8 cellular contexts compared by ENCODE assay signal in the genomic region with DNA sequence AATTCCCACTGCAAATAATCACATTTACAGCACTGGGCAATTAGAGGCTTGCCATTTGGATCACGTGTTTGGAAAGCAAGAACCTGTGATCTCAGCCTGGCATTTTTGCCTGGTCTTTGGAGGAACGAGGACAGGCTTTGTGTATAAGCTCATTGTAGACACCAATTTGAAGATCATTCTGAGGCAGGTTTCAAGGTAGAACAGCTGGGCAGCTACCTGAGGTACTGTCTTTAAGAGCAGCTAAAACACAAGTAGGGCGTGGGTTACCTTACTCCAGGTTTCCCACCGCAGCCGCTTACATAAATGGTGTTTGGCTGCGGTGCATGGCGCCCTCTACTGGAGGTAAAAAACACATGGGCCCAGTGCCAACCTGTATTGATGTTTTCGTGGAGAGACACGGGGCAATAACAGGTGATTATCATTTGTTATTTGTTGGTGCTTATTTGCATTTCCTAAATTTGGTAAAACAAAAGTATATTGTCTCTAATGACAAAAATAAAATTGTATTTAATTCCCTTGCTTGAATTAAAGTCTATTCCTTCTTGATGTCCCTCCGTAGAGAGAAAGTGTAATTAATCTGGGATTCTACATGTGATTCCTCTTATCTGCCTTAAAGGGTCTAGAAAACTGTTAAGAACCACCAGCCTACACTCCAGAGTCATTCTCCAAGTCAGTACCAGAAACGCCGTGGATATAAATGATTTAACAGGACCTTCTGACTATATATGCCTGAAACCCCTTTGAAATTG.
A peak's percentile ranks its signal among the peaks of the same experiment; 100 is the strongest.
DNase-seq lines count a peak whose midpoint lies in the region; ATAC-seq and TF ChIP-seq lines count a peak whose summit lies in the region.

No MANE protein-coding gene starts in this region.

- CTCF ChIA-PET in AG04450 (lab: Charles Lee) (interaction anchor here (0.6 to 2.5 kb wide), 53 partner anchors 9 to 439 kb away, joined by 3 to 21 read pairs (median 4); a partner anchor contains a TSS), activated B cell treated with CpG ODN at 0.5 μM for 24 hours (lab: Charles Lee) (interaction anchor here (0.7 to 3.9 kb wide), 28 partner anchors 9 to 403 kb away, joined by 3 to 75 read pairs (median 4); a partner anchor contains a TSS)

- H3K9me3 Mint-ChIP-seq in activated B cell treated with CpG ODN at 0.5 μM for 24 hours: peaks cover 7% of the 10 kb centered on the region

- intact Hi-C loops in activated B cell treated with CpG ODN at 0.5 μM for 24 hours (cut with micrococcal nuclease): loop anchor here (1.0 to 2.0 kb wide), 8 partner anchors 67 to 960 kb away; a partner anchor contains a TSS

- H3K27ac Mint-ChIP-seq in activated B cell treated with CpG ODN at 0.5 μM for 24 hours: no peak overlapping the region

- ATAC-seq in GM19467 (IDR thresholded peaks at IDR 0.05; ENCODE audit: unreplicated experiment) (peak; percentile 63), activated B cell treated with CpG ODN at 0.5 μM for 24 hours (ENCODE audit: low read depth) (peak; percentile 82), HG02870 (IDR thresholded peaks at IDR 0.05; ENCODE audit: unreplicated experiment) (no peak)

- peaks cover 2% of the 10 kb centered on the region for H3K27me3 ChIP-seq in AG04450 (ENCODE audit: control insufficient read depth, insufficient read depth, low read length)
- H3K27me3 ChIP-seq in kidney epithelial cell (ENCODE audit: control insufficient read depth, insufficient read depth, low read length): no peaks in the 10 kb centered on the region

- TF ChIP-seq CTCF in AG04450 (IDR thresholded peaks at IDR 0.05; ENCODE audit: low read depth, low read length) (peak; percentile 84), activated B cell treated with CpG ODN at 0.5 μM for 24 hours (IDR thresholded peaks at IDR 0.05) (peak; percentile 97), kidney epithelial cell (IDR thresholded peaks at IDR 0.05; ENCODE audit: insufficient read depth, low read length, poor library complexity, severe bottlenecking) (peak; percentile 85)

- peak; percentile 13 for DNase-seq in AG04450 (ENCODE audit: low read depth, low spot score)
- DNase-seq in NCI-H2171 treated with DMSO at 0.1 percent for 48 hours (lab: John Stamatoyannopoulos, UW): peak; percentile 80
- peak; percentile 46 for DNase-seq in activated B cell treated with CpG ODN at 0.5 μM for 24 hours
- peak in 56 of 61 donors; percentile 0 to 77 (median 34) for DNase-seq in caudate nucleus (lab: John Stamatoyannopoulos, UW)
- DNase-seq in kidney epithelial cell (ENCODE audit: low read depth): peak; percentile 19
- peak; percentile 34 to 56 for DNase-seq in stimulated activated CD4-positive, alpha-beta T cell treated with anti-CD3 and anti-CD28 coated beads, Interleukin-1b, Interleukin-23, amount 100 ng/mL, for 4 hours (ENCODE audit: low read depth in 2 of 2)

- H3K4me1 Mint-ChIP-seq in activated B cell treated with CpG ODN at 0.5 μM for 24 hours: peaks cover 7% of the 10 kb centered on the region

- H3K27me3 Mint-ChIP-seq in activated B cell treated with CpG ODN at 0.5 μM for 24 hours: peaks cover 8% of the 10 kb centered on the region

- H3K9me3 ChIP-seq in AG04450 (ENCODE audit: control insufficient read depth, insufficient read depth, low read length): peaks cover 12% of the 10 kb centered on the region; the same call in 1 of the 2 replicates

- H3K36me3 ChIP-seq in kidney epithelial cell (ENCODE audit: control insufficient read depth, insufficient read depth, low read length): no peaks in the 10 kb centered on the region

- H3K27ac ChIP-seq in AG04450 (ENCODE audit: low read depth, low read length) (no peak overlapping the region), caudate nucleus (ENCODE audit: low read depth, low read length) (no peak overlapping the region)

- POLR2A ChIA-PET in AG04450 (lab: Yijun Ruan, JAX) (no interaction called here), activated B cell treated with CpG ODN at 0.5 μM for 24 hours (lab: Charles Lee) (interaction anchor here (0.6 kb wide), 1 partner anchor 382 kb away, joined by 6 read pairs; no protein-coding TSS in a partner anchor)

- H3K4me3 Mint-ChIP-seq in activated B cell treated with CpG ODN at 0.5 μM for 24 hours: no peak overlapping the region

- H3K4me3 ChIP-seq in AG04450 (ENCODE audit: low read depth, low read length) (no peak overlapping the region), kidney epithelial cell (ENCODE audit: low read depth, low read length) (no peak overlapping the region)

- H3K36me3 Mint-ChIP-seq in activated B cell treated with CpG ODN at 0.5 μM for 24 hours (ENCODE audit: low read depth): no peaks in the 10 kb centered on the region

Comparison
In these comparisons a context has a peak if more than half of its experiments do, and no peak if none do; other contexts are left out.
1. DNase-seq: peak in every context shown above with its lines; median percentile 80 in NCI-H2171 treated with DMSO at 0.1 percent for 48 hours; 46 in activated B cell treated with CpG ODN at 0.5 μM for 24 hours; 45 in stimulated activated CD4-positive, alpha-beta T cell treated with anti-CD3 and anti-CD28 coated beads, Interleukin-1b, Interleukin-23, amount 100 ng/mL, for 4 hours; 34 in caudate nucleus; 19 in kidney epithelial cell; 13 in AG04450.